In the genomic region with DNA sequence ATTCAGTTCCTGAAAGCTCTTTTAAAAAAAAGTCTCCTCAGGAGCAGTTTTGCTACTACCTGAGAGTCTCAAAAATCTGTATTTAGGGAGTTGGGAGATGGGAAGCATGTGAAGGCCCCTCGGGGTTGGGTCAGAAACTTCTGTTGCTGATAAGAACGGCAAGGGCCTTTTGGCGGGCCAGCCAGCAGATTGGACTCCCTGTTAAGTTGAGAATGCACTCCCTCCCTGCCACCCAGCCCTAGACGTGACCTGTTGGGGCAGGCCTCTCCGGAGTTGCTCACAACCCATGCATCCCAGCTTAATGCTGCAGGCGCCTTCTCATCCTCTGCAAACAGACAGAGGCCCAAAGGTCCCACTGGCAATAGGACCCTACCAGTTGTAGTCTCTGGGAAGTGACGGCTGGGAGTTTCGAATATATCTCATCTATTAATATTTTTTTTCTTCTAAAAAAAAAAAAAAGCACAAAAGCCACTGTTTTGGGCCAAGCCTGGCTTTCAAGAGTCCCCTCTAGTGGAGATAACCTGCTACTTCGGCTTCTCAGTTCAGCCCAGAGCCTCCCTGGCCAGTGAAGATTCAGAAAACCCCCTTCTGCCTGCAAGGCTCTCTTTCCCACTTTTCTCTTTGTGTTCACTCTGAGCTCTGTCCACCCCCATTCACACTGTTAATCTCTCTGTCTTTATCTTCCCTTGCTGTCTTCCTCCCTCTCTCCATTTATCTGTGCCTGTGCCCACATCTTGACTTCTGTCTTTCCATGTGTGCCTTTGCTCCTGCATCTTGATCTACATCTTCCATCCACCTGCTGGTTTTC, we compare ENCODE assay signal across 9 cellular contexts. TPM values are rescaled to one million over a fixed set of nuclear protein-coding genes. Genes with fewer than 3 reads are reported as not detected.
A peak's percentile ranks its signal among the peaks of the same experiment; 100 is the strongest.
DNase-seq lines count a peak whose midpoint lies in the region; ATAC-seq and TF ChIP-seq lines count a peak whose summit lies in the region.
"Had no signal": no experiment of that assay in that cellular context is flagged by ENCODE, and none has a peak within 500 bp of the region (broad histone marks: within the 10 kb centered on the region; RNA-seq: fewer than 3 reads in every experiment).

No MANE protein-coding gene starts in this region.

- H3K36me3 Mint-ChIP-seq in activated CD8-positive, alpha-beta memory T cell treated with anti-CD3 and anti-CD28 coated beads, Interleukin-2, amount 10 ng/mL, durations not matched to agents 7 days and 5 days = no peaks in the 10 kb centered on the region
- H3K36me3 Mint-ChIP-seq: activated naive CD4-positive, alpha-beta T cell treated with anti-CD3 and anti-CD28 coated beads, Interleukin-2, amount 50 U/mL, for 72 hours had no signal

- H3K4me2 ChIP-seq in Loucy (ENCODE audit: low read depth, low read length, poor library complexity, severe bottlenecking) = no peak overlapping the region

- no peak overlapping the region for H3K4me3 Mint-ChIP-seq in activated CD8-positive, alpha-beta memory T cell treated with anti-CD3 and anti-CD28 coated beads, Interleukin-2, amount 10 ng/mL, durations not matched to agents 7 days and 5 days

- H3K9me2 ChIP-seq in Loucy (replicated peaks; ENCODE audit: low read depth, low read length) = no peaks in the 10 kb centered on the region

- H3K9me3 ChIP-seq in Loucy (ENCODE audit: insufficient read depth, low read depth, low read length) (no peaks in the 10 kb centered on the region), WERI-Rb-1 (ENCODE audit: severe bottlenecking) (no peaks in the 10 kb centered on the region), cardiac muscle cell (ENCODE audit: low read depth) (no peaks in the 10 kb centered on the region)

- no peak overlapping the region for H3K9ac ChIP-seq in Loucy (ENCODE audit: low read depth, low read length, poor library complexity, severe bottlenecking)

- no peaks in the 10 kb centered on the region for H3K79me2 ChIP-seq in Loucy (ENCODE audit: insufficient read depth, low read length)

- H3K36me3 ChIP-seq in Loucy (ENCODE audit: insufficient read depth, low read length) (no peaks in the 10 kb centered on the region), WERI-Rb-1 (no peaks in the 10 kb centered on the region; the same call in 1 of the 2 replicates), cardiac muscle cell (no peaks in the 10 kb centered on the region)

- TF ChIP-seq CTCF in Loucy (conservative IDR thresholded peaks at IDR 0.05; ENCODE audit: low read length) (peak; percentile 70), WERI-Rb-1 (IDR thresholded peaks at IDR 0.05; ENCODE audit: low read depth, low read length) (peak; percentile 83), cardiac muscle cell (IDR thresholded peaks at IDR 0.05; ENCODE audit: low read depth, low read length) (peak; percentile 83)

- no peaks in the 10 kb centered on the region for H3K9me3 Mint-ChIP-seq in activated CD8-positive, alpha-beta memory T cell treated with anti-CD3 and anti-CD28 coated beads, Interleukin-2, amount 10 ng/mL, durations not matched to agents 7 days and 5 days (ENCODE audit: low read depth)
- H3K9me3 Mint-ChIP-seq: activated naive CD4-positive, alpha-beta T cell treated with anti-CD3 and anti-CD28 coated beads, Interleukin-2, amount 50 U/mL, for 72 hours had no signal

- H4K20me1 ChIP-seq in Loucy (ENCODE audit: insufficient read depth, low read length, poor library complexity, severe bottlenecking) = no peaks in the 10 kb centered on the region

- peak; percentile 42 for ATAC-seq in activated CD8-positive, alpha-beta memory T cell treated with anti-CD3 and anti-CD28 coated beads, Interleukin-2, amount 10 ng/mL, durations not matched to agents 7 days and 5 days
- ATAC-seq in HG03280 (IDR thresholded peaks at IDR 0.05; ENCODE audit: unreplicated experiment) = no peak

- H3K4me3 ChIP-seq in Loucy (ENCODE audit: low read length, poor library complexity, severe bottlenecking) = no peak overlapping the region
- H3K4me3 ChIP-seq in WERI-Rb-1 (ENCODE audit: low read depth, low read length) = no peak overlapping the region
- peak overlapping the region; percentile 4 for H3K4me3 ChIP-seq in cardiac muscle cell

- no peaks in the 10 kb centered on the region for H3F3A ChIP-seq in Loucy (ENCODE audit: low read depth)

- H3K27ac ChIP-seq in WERI-Rb-1 (peak overlapping the region; percentile 11; the same call in 1 of the 2 replicates), cardiac muscle cell (no peak overlapping the region)

- H3K27me3 ChIP-seq in Loucy (ENCODE audit: insufficient read depth, low read length, poor library complexity, severe bottlenecking) = peaks cover 27% of the 10 kb centered on the region
- peaks cover 4% of the 10 kb centered on the region for H3K27me3 ChIP-seq in WERI-Rb-1 (ENCODE audit: insufficient read depth, low read depth, severe bottlenecking)
- no peaks in the 10 kb centered on the region for H3K27me3 ChIP-seq in cardiac muscle cell

- CTCF ChIA-PET in activated CD8-positive, alpha-beta memory T cell treated with anti-CD3 and anti-CD28 coated beads, Interleukin-2, amount 10 ng/mL, durations not matched to agents 7 days and 5 days (lab: Charles Lee) = interaction anchor here (0.6 to 4.1 kb wide), 5 partner anchors 16 to 217 kb away, joined by 4 to 18 read pairs (median 4); no protein-coding TSS in a partner anchor

- peaks cover 71% of the 10 kb centered on the region for H3K27me3 Mint-ChIP-seq in activated CD8-positive, alpha-beta memory T cell treated with anti-CD3 and anti-CD28 coated beads, Interleukin-2, amount 10 ng/mL, durations not matched to agents 7 days and 5 days

- H3K27ac Mint-ChIP-seq in activated CD8-positive, alpha-beta memory T cell treated with anti-CD3 and anti-CD28 coated beads, Interleukin-2, amount 10 ng/mL, durations not matched to agents 7 days and 5 days = no peak overlapping the region
- H3K27ac Mint-ChIP-seq: activated naive CD4-positive, alpha-beta T cell treated with anti-CD3 and anti-CD28 coated beads, Interleukin-2, amount 50 U/mL, for 72 hours had no signal

- H3K4me1 ChIP-seq in Loucy (ENCODE audit: insufficient read depth, low read length, poor library complexity, severe bottlenecking) (peaks cover 24% of the 10 kb centered on the region), cardiac muscle cell (ENCODE audit: low read depth) (peaks cover 73% of the 10 kb centered on the region)

- no peak for DNase-seq in activated CD8-positive, alpha-beta memory T cell treated with anti-CD3 and anti-CD28 coated beads, Interleukin-2, amount 10 ng/mL, durations not matched to agents 7 days and 5 days
- no peak for DNase-seq in activated CD8-positive, alpha-beta memory T cell treated with anti-CD3 and anti-CD28 coated beads, Interleukin-2, amount 50 U/mL, for 48 hours
- DNase-seq in WERI-Rb-1 (peak; percentile 57), cardiac muscle cell (ENCODE audit: low read depth in 1 of 2, low spot score in 1 of 2) (peak; percentile 51 to 74), retina (peak; percentile 67), NCI-H226 (no peak)

- H2AFZ ChIP-seq in Loucy (ENCODE audit: low read length) = no peak overlapping the region

- peaks cover 17% of the 10 kb centered on the region for H3K4me1 Mint-ChIP-seq in activated CD8-positive, alpha-beta memory T cell treated with anti-CD3 and anti-CD28 coated beads, Interleukin-2, amount 10 ng/mL, durations not matched to agents 7 days and 5 days

RNA-seq across cellular contexts. Expression of a gene that starts 5.3 kb away (rescaled TPM):
- under 1 TPM; 0.15 to 0.26 TPM for total RNA-seq in activated CD8-positive, alpha-beta memory T cell treated with anti-CD3 and anti-CD28 coated beads, Interleukin-2, amount 10 ng/mL, durations not matched to agents 7 days and 5 days
- total RNA-seq in cardiac muscle cell = 35.1 and 55.3 TPM in 2 replicates
- 23.2 and 35.6 TPM in 2 replicates for polyA plus RNA-seq in cardiac muscle cell

Comparison
In these comparisons a context has a peak if more than half of its experiments do, and no peak if none do; other contexts are left out.
1. DNase-seq: peak in WERI-Rb-1 (single experiment), cardiac muscle cell (2 of 2) and retina (single experiment); none in activated CD8-positive, alpha-beta memory T cell treated with anti-CD3 and anti-CD28 coated beads, Interleukin-2, amount 10 ng/mL, durations not matched to agents 7 days and 5 days (single experiment), activated CD8-positive, alpha-beta memory T cell treated with anti-CD3 and anti-CD28 coated beads, Interleukin-2, amount 50 U/mL, for 48 hours (single experiment) and NCI-H226 (single experiment).
2. RNA of a gene that starts 5.3 kb away (total RNA-seq): 35.1 to 55.3 TPM in cardiac muscle cell; 0.15 to 0.26 TPM in activated CD8-positive, alpha-beta memory T cell treated with anti-CD3 and anti-CD28 coated beads, Interleukin-2, amount 10 ng/mL, durations not matched to agents 7 days and 5 days; every median in the first group is over 10 times any median in the second.
3. Peak in every context shown above with its lines, with median percentiles within 50 percentile points of each other: CTCF ChIP-seq.